Comparison of ENCODE assay signal across 10 cellular contexts in genomic region chr3:5192568-5193319, GRCh38. TPM values are rescaled to one million over a fixed set of nuclear protein-coding genes. Genes with fewer than 3 reads are reported as not detected.
DNase-seq lines count a peak whose midpoint lies in the region; ATAC-seq, FAIRE-seq and TF ChIP-seq lines count a peak whose summit lies in the region.
"Had no signal": no experiment of that assay in that cellular context is flagged by ENCODE, and none has a peak within 500 bp of the region (broad histone marks: within the 10 kb centered on the region; RNA-seq: fewer than 3 reads in every experiment).

No MANE protein-coding gene starts in this region.

- peaks cover 58% of the 10 kb centered on the region for H3K36me3 Mint-ChIP-seq in activated CD8-positive, alpha-beta memory T cell treated with anti-CD3 and anti-CD28 coated beads, Interleukin-2, amount 10 ng/mL, durations not matched to agents 7 days and 5 days
- peaks cover 44% of the 10 kb centered on the region for H3K36me3 Mint-ChIP-seq in T-cell
- peaks cover 97% of the 10 kb centered on the region for H3K36me3 Mint-ChIP-seq in stimulated activated effector memory CD8-positive, alpha-beta T cell treated with anti-CD3 and anti-CD28 coated beads, Interleukin-12 subunit alpha, Interleukin-12 subunit beta, amount 100 ng/mL, for 72 hours

- POLR2A ChIA-PET in T-cell (lab: Charles Lee): interaction anchor here in 1 of 2 donors (0.5 to 1.1 kb wide), 2 partner anchors 69 to 902 kb away, joined by 3 to 8 read pairs; no protein-coding TSS in a partner anchor

- no peak for DNase-seq in activated CD8-positive, alpha-beta memory T cell treated with anti-CD3 and anti-CD28 coated beads, Interleukin-2, amount 10 ng/mL, durations not matched to agents 7 days and 5 days
- no peak for DNase-seq in activated CD8-positive, alpha-beta memory T cell treated with anti-CD3 and anti-CD28 coated beads for 24 hours
- DNase-seq in T-cell (no peak), bronchial epithelial cell (ENCODE audit: low read depth) (peak; percentile 51), caudate nucleus (lab: John Stamatoyannopoulos, UW) (no peak)
- peak in 1 of 2 donors; percentile 44 for DNase-seq in stimulated activated effector memory CD8-positive, alpha-beta T cell treated with anti-CD3 and anti-CD28 coated beads, Interleukin-12 subunit alpha, Interleukin-12 subunit beta, amount 100 ng/mL, for 72 hours (ENCODE audit: low spot score in 2 of 2)
- DNase-seq: NCI-H1417 had no signal

- CTCF ChIA-PET in activated CD8-positive, alpha-beta memory T cell treated with anti-CD3 and anti-CD28 coated beads, Interleukin-2, amount 10 ng/mL, durations not matched to agents 7 days and 5 days (lab: Charles Lee): interaction anchor here (1.1 to 1.7 kb wide), 3 partner anchors 9 to 171 kb away, joined by 3 to 5 read pairs (median 3); partner anchors contain the start of gene ARL8B
- CTCF ChIA-PET in T-cell (lab: Charles Lee): no interaction called here

- no peak for TF ChIP-seq CTCF in bronchial epithelial cell (IDR thresholded peaks at IDR 0.05; ENCODE audit: insufficient read depth, low read length, severe bottlenecking)

- H3K4me3 Mint-ChIP-seq in activated CD8-positive, alpha-beta memory T cell treated with anti-CD3 and anti-CD28 coated beads, Interleukin-2, amount 10 ng/mL, durations not matched to agents 7 days and 5 days: peak overlapping the region; percentile 60
- peak overlapping the region; percentile 26 to 70 (median 58) for H3K4me3 Mint-ChIP-seq in T-cell
- H3K4me3 Mint-ChIP-seq in stimulated activated effector memory CD8-positive, alpha-beta T cell treated with anti-CD3 and anti-CD28 coated beads, Interleukin-12 subunit alpha, Interleukin-12 subunit beta, amount 100 ng/mL, for 72 hours: peak overlapping the region; percentile 64

- no peaks in the 10 kb centered on the region for H3K9me3 Mint-ChIP-seq in activated CD8-positive, alpha-beta memory T cell treated with anti-CD3 and anti-CD28 coated beads, Interleukin-2, amount 10 ng/mL, durations not matched to agents 7 days and 5 days (ENCODE audit: low read depth)
- H3K9me3 Mint-ChIP-seq in T-cell: peaks cover 0 to 7% (median 0%) of the 10 kb centered on the region in 3 donors
- H3K9me3 Mint-ChIP-seq in stimulated activated effector memory CD8-positive, alpha-beta T cell treated with anti-CD3 and anti-CD28 coated beads, Interleukin-12 subunit alpha, Interleukin-12 subunit beta, amount 100 ng/mL, for 72 hours: no peaks in the 10 kb centered on the region

- no peak overlapping the region for H3K4me3 ChIP-seq in bronchial epithelial cell (ENCODE audit: low read depth, low read length)

- no peak for ATAC-seq in activated CD8-positive, alpha-beta memory T cell treated with anti-CD3 and anti-CD28 coated beads, Interleukin-2, amount 10 ng/mL, durations not matched to agents 7 days and 5 days
- ATAC-seq in T-cell (replicated peaks in 1 of 4): no peak
- ATAC-seq in stimulated activated effector memory CD8-positive, alpha-beta T cell treated with anti-CD3 and anti-CD28 coated beads, Interleukin-12 subunit alpha, Interleukin-12 subunit beta, amount 100 ng/mL, for 72 hours: no peak
- ATAC-seq in GM21528 (IDR thresholded peaks at IDR 0.05; ENCODE audit: low FRiP score, unreplicated experiment): no peak
- ATAC-seq in GM18861 (IDR thresholded peaks at IDR 0.05; ENCODE audit: unreplicated experiment): no peak

- no peaks in the 10 kb centered on the region for H3K27me3 Mint-ChIP-seq in activated CD8-positive, alpha-beta memory T cell treated with anti-CD3 and anti-CD28 coated beads, Interleukin-2, amount 10 ng/mL, durations not matched to agents 7 days and 5 days
- H3K27me3 Mint-ChIP-seq in T-cell: no peaks in the 10 kb centered on the region

- peaks cover 4% of the 10 kb centered on the region for H3K36me3 ChIP-seq in bronchial epithelial cell (ENCODE audit: control insufficient read depth, insufficient read depth, low read length)

- no peak overlapping the region for H3K27ac ChIP-seq in caudate nucleus (ENCODE audit: low read depth, low read length)

- H3K27me3 ChIP-seq in bronchial epithelial cell (ENCODE audit: control insufficient read depth, insufficient read depth, low read length): no peaks in the 10 kb centered on the region

- H3K4me1 Mint-ChIP-seq in activated CD8-positive, alpha-beta memory T cell treated with anti-CD3 and anti-CD28 coated beads, Interleukin-2, amount 10 ng/mL, durations not matched to agents 7 days and 5 days: peaks cover 68% of the 10 kb centered on the region
- peaks cover 73 to 85% (median 75%) of the 10 kb centered on the region in 3 donors for H3K4me1 Mint-ChIP-seq in T-cell
- peaks cover 70% of the 10 kb centered on the region for H3K4me1 Mint-ChIP-seq in stimulated activated effector memory CD8-positive, alpha-beta T cell treated with anti-CD3 and anti-CD28 coated beads, Interleukin-12 subunit alpha, Interleukin-12 subunit beta, amount 100 ng/mL, for 72 hours

- peak overlapping the region; percentile 83 for H3K27ac Mint-ChIP-seq in activated CD8-positive, alpha-beta memory T cell treated with anti-CD3 and anti-CD28 coated beads, Interleukin-2, amount 10 ng/mL, durations not matched to agents 7 days and 5 days
- peak overlapping the region; percentile 93 to 98 for H3K27ac Mint-ChIP-seq in T-cell
- H3K27ac Mint-ChIP-seq in stimulated activated effector memory CD8-positive, alpha-beta T cell treated with anti-CD3 and anti-CD28 coated beads, Interleukin-12 subunit alpha, Interleukin-12 subunit beta, amount 100 ng/mL, for 72 hours: peak overlapping the region; percentile 78

- FAIRE-seq in bronchial epithelial cell (lab: Jason Lieb, UNC): no peak
- FAIRE-seq: A204.1 had no signal

RNA-seq across cellular contexts. Expression of gene EDEM1, which starts 5.2 kb away (rescaled TPM):
- 100 to 1,000 TPM in 1 of 2 experiments, 10 to 100 TPM in 1; 79.0 to 119 TPM for total RNA-seq in activated CD8-positive, alpha-beta memory T cell treated with anti-CD3 and anti-CD28 coated beads, Interleukin-2, amount 10 ng/mL, durations not matched to agents 7 days and 5 days
- total RNA-seq in T-cell (100 to 1,000 TPM in 4 of 5 donors, 10 to 100 TPM in 1; 92.6 to 138 (median 113) TPM), bronchial epithelial cell (37.6 and 47.2 TPM in 2 replicates)
